8 cellular contexts compared by ENCODE assay signal in the genomic region with DNA sequence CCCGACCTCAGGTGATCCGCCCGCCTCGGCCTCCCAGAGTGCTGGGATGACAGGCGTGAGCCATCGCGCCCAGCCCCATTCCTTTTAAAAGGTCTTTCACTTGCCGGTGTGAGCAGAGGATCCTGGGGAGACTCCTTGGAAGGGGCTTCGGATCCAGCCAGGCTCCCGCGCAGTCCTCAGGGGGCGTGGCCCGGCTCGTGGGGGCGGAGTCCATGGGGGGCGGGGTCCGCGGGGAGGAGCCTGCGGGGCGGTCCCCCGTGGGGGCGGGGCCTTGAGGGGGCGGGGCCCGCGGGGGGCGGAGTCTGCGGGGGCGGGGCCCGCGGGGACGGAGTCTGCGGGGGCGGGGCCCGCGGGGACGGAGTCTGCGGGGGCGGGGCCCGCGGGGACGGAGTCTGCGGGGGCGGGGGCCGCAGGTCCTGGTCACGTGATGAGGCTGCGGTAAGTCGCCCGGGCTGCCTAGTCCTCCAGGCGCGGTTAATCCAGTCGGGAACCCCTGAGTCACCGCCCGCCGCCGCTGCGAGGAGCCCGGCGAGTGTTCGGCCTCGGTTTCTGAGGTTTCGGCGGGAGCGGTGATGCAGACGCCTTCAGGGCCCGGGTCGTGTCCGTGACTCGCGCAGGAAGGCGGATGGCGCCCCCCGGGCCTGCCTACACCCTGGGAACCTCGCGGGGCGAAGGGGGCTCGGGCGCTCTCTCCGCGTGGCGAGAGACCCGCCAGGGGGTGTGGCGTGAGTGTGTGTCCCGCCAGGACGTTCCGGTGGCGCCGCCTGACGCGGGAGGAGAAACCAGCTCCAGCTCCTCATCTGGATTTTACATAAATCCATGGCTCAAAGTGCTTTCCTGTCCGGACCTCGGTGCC. TPM values are rescaled to one million over a fixed set of nuclear protein-coding genes. Genes with fewer than 3 reads are reported as not detected.
DNase-seq lines count a peak whose midpoint lies in the region; ATAC-seq and TF ChIP-seq lines count a peak whose summit lies in the region.

No MANE protein-coding gene starts in this region.

- peak; percentile 78 for DNase-seq in GM10248 (ENCODE audit: extremely low spot score)
- no peak for DNase-seq in Panc1 (ENCODE audit: low read depth, low spot score)
- peak; percentile 75 for DNase-seq in adipocyte (ENCODE audit: low read depth)
- DNase-seq in left ventricle myocardium inferior = peak; percentile 63
- peak; percentile 68 for DNase-seq in retina
- no peak for DNase-seq in SK-N-DZ (ENCODE audit: low spot score)

- CTCF ChIA-PET in GM10248 (lab: Yijun Ruan, JAX) = interaction anchor here (1.5 to 7.3 kb wide), 3 partner anchors 17 to 25 kb away, joined by 3 to 110 read pairs (median 3); no protein-coding TSS in a partner anchor
- CTCF ChIA-PET in Panc1 (lab: Charles Lee) = interaction anchor here (0.6 kb wide), 1 partner anchor 11 kb away, joined by 7 read pairs; no protein-coding TSS in a partner anchor

- POLR2A ChIA-PET in GM10248 (lab: Yijun Ruan, JAX) (no interaction called here), Panc1 (lab: Charles Lee) (no interaction called here)

- ATAC-seq in Panc1 (peak; percentile 84), HG03521 (IDR thresholded peaks at IDR 0.05; ENCODE audit: unreplicated experiment) (no peak), GM18502 (IDR thresholded peaks at IDR 0.05; ENCODE audit: poor library complexity, unreplicated experiment) (no peak)

- peak overlapping the region; percentile 58 to 63 for H3K4me3 ChIP-seq in Panc1 (ENCODE audit: low read depth in 2 of 2, low read length in 2 of 2)
- H3K4me3 ChIP-seq in adipocyte (ENCODE audit: low read length) = peak overlapping the region; percentile 82
- peak overlapping the region; percentile 71 for H3K4me3 ChIP-seq in left ventricle myocardium inferior

- in situ Hi-C loops in Panc1 (cut with HindIII; ENCODE audit: low pct_unique_long_range_greater_than_20kb, low sequenced_read_pairs) = no loop called here

- peak overlapping the region; percentile 71 for H3K9ac ChIP-seq in adipocyte (ENCODE audit: low read length)

- H3K9me3 ChIP-seq in Panc1 (ENCODE audit: control insufficient read depth, insufficient read depth, low read depth, low read length) = no peaks in the 10 kb centered on the region
- H3K9me3 ChIP-seq in adipocyte (ENCODE audit: control insufficient read depth, low read length) = no peaks in the 10 kb centered on the region
- no peaks in the 10 kb centered on the region for H3K9me3 ChIP-seq in left ventricle myocardium inferior (replicated peaks)

- intact Hi-C loops in Panc1 (cut with micrococcal nuclease; ENCODE audit: unreplicated experiment) (no loop called here), left ventricle myocardium inferior (cut with micrococcal nuclease) (no loop called here)

- H3K36me3 ChIP-seq in Panc1 (ENCODE audit: control insufficient read depth, insufficient read depth, low read length) (no peaks in the 10 kb centered on the region), adipocyte (ENCODE audit: control insufficient read depth, insufficient read depth, low read length, severe bottlenecking) (no peaks in the 10 kb centered on the region), left ventricle myocardium inferior (no peaks in the 10 kb centered on the region)

- peak overlapping the region; percentile 63 for H3K27ac ChIP-seq in Panc1 (ENCODE audit: low read length)
- H3K27ac ChIP-seq in left ventricle myocardium inferior (replicated peaks) = peak overlapping the region; percentile 82

- no peaks in the 10 kb centered on the region; the same call in 1 of the 2 replicates for H3K4me1 ChIP-seq in Panc1 (ENCODE audit: control insufficient read depth, insufficient read depth, low read length)
- H3K4me1 ChIP-seq in adipocyte (ENCODE audit: control insufficient read depth, insufficient read depth, low read length) = peaks cover under 1% of the 10 kb centered on the region
- peaks cover 15% of the 10 kb centered on the region for H3K4me1 ChIP-seq in left ventricle myocardium inferior

- BruUV-seq in Panc1 (replicated peaks; lab: Mats Ljungman, UMichigan) = no TSS peak

- no peaks in the 10 kb centered on the region for H3K27me3 ChIP-seq in Panc1 (ENCODE audit: control insufficient read depth, insufficient read depth, low read length)
- peaks cover 7% of the 10 kb centered on the region for H3K27me3 ChIP-seq in adipocyte (replicated peaks; ENCODE audit: control insufficient read depth, insufficient read depth, low read length)
- no peaks in the 10 kb centered on the region for H3K27me3 ChIP-seq in left ventricle myocardium inferior (ENCODE audit: low read depth)

- no peak for TF ChIP-seq CTCF in GM10248 (IDR thresholded peaks at IDR 0.05; ENCODE audit: control extremely low read depth, extremely low read depth, low read depth, missing control alignments)
- TF ChIP-seq CTCF in Panc1 (IDR thresholded peaks at IDR 0.05) = no peak
- TF ChIP-seq CTCF in left ventricle myocardium inferior (IDR thresholded peaks at IDR 0.05; ENCODE audit: borderline replicate concordance) = no peak

RNA-seq across cellular contexts. Expression of a gene that starts 23.6 kb away (rescaled TPM):
- 172 TPM for total RNA-seq in Panc1 (2021; ENCODE audit: unreplicated experiment)
- 199 TPM for polyA plus RNA-seq in Panc1 (2012; ENCODE audit: insufficient read length)
- 170 TPM for total RNA-seq in left ventricle myocardium inferior
- 17.6 and 19.4 TPM in 2 replicates for polyA plus RNA-seq in SK-N-DZ (2014; cell fraction: cytosol; rRNA removed)
- 13.4 and 20.1 TPM in 2 replicates for polyA plus RNA-seq in SK-N-DZ (2014; cell fraction: nucleus; rRNA removed)

Comparison
In these comparisons a context has a peak if more than half of its experiments do, and no peak if none do; other contexts are left out.
1. DNase-seq: peak in GM10248 (single experiment), adipocyte (single experiment), left ventricle myocardium inferior (single experiment) and retina (single experiment); none in Panc1 (single experiment) and SK-N-DZ (single experiment).
2. Peak in every context shown above with its lines, with median percentiles within 50 percentile points of each other: H3K4me3 ChIP-seq.